ENCODE assay signal across 17 cellular contexts in the genomic region with DNA sequence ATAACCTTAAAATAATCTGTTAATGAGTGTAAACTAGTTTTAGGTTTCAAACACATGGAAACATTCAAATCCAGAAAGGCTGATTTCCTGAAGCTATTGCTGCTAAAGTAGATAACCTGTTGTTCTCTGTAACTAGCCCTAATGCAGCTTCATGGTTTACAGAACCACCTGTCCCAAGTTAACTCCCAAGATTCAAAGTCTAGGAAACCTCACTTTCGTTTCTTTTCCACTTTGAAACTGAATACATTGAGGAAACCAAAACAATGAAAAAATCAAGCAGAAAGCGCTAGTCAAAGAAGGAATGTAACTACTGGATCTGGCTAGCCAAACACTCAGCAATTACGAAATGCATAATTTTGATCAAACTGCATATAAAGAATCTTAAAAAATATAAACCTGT. TPM values are rescaled to one million over a fixed set of nuclear protein-coding genes. Genes with fewer than 3 reads are reported as not detected.
DNase-seq lines count a peak whose midpoint lies in the region; ATAC-seq and TF ChIP-seq lines count a peak whose summit lies in the region.
"Had no signal": no experiment of that assay in that cellular context is flagged by ENCODE, and none has a peak within 500 bp of the region (broad histone marks: within the 10 kb centered on the region; RNA-seq: fewer than 3 reads in every experiment).

No MANE protein-coding gene starts in this region.

- H3K4me1 ChIP-seq in skeletal muscle satellite cell (ENCODE audit: control insufficient read depth, insufficient read depth, low read length) = peaks cover 38% of the 10 kb centered on the region
- no peaks in the 10 kb centered on the region for H3K4me1 ChIP-seq in left lung

- no peak overlapping the region for H3K9ac ChIP-seq in skeletal muscle satellite cell (ENCODE audit: low read depth, low read length)

- DNase-seq in T-helper 2 cell treated with Interferon-gamma antibody and Interleukin-4, amounts not matched to agents 5 μg/mL and 100 μg/mL, for 36 hours (ENCODE audit: low spot score) = no peak
- DNase-seq in T-helper 2 cell (no peak), fibroblast of the aortic adventitia (ENCODE audit: low read depth) (peak; percentile 41), NOMO-1 treated with dmso at 0.1 percent for 144 hours (lab: John Stamatoyannopoulos, UW; ENCODE audit: unreplicated experiment) (no peak), left lung (no peak), NCI-H2081 (lab: John Stamatoyannopoulos, UW) (no peak)
- DNase-seq: activated B cell treated with CpG ODN at 0.5 μM for 24 hours, brain microvascular endothelial cell, GOT3, NCI-H1417 treated with DMSO at 0.1 percent for 48 hours, NCI-H524, Right ventricle myocardium superior, spleen had no signal

- H3K27me3 Mint-ChIP-seq in T-helper 2 cell treated with Interferon-gamma antibody and Interleukin-4, amounts not matched to agents 5 μg/mL and 100 μg/mL, for 36 hours (ENCODE audit: low read depth) = no peaks in the 10 kb centered on the region
- H3K27me3 Mint-ChIP-seq: activated B cell treated with CpG ODN at 0.5 μM for 24 hours; natural killer cell treated with Interleukin-12 subunit alpha and Interleukin-12 subunit beta and Interleukin-15 and Interleukin-18, amount 100 ng/mL, for 72 hours had no signal

- peaks cover 14% of the 10 kb centered on the region for H3K36me3 Mint-ChIP-seq in T-helper 2 cell treated with Interferon-gamma antibody and Interleukin-4, amounts not matched to agents 5 μg/mL and 100 μg/mL, for 36 hours (ENCODE audit: low read depth)
- H3K36me3 Mint-ChIP-seq: natural killer cell treated with Interleukin-12 subunit alpha and Interleukin-12 subunit beta and Interleukin-15 and Interleukin-18, amount 100 ng/mL, for 72 hours had no signal

- H3K36me3 ChIP-seq in skeletal muscle satellite cell (ENCODE audit: insufficient read depth, low read length) (no peaks in the 10 kb centered on the region), left lung (no peaks in the 10 kb centered on the region)
- H3K36me3 ChIP-seq: brain microvascular endothelial cell had no signal

- H3K9me3 Mint-ChIP-seq in T-helper 2 cell treated with Interferon-gamma antibody and Interleukin-4, amounts not matched to agents 5 μg/mL and 100 μg/mL, for 36 hours = no peaks in the 10 kb centered on the region
- H3K9me3 Mint-ChIP-seq: activated B cell treated with CpG ODN at 0.5 μM for 24 hours; activated T-helper 1 cell treated with anti-CD3 and anti-CD28 coated beads, Interleukin-12 subunit alpha, Interleukin-12 subunit beta, Interleukin-2, Interleukin-4 antibody, amounts not matched to agents 30 ng/mL and 10 ng/mL and 1 ng/mL, durations not matched to agents 14 hours and 24 hours and 36 hours; natural killer cell treated with Interleukin-12 subunit alpha and Interleukin-12 subunit beta and Interleukin-15 and Interleukin-18, amount 100 ng/mL, for 72 hours had no signal

- H3K27me3 ChIP-seq in skeletal muscle satellite cell (ENCODE audit: control insufficient read depth, insufficient read depth, low read length) (no peaks in the 10 kb centered on the region), left lung (no peaks in the 10 kb centered on the region)
- H3K27me3 ChIP-seq: brain microvascular endothelial cell, spleen had no signal

- H3K27ac ChIP-seq in VCaP (peak overlapping the region; percentile 38), left lung (no peak overlapping the region)
- H3K27ac ChIP-seq: brain microvascular endothelial cell, spleen had no signal

- TF ChIP-seq CTCF in VCaP (conservative IDR thresholded peaks at IDR 0.05) (no peak), fibroblast of the aortic adventitia (IDR thresholded peaks at IDR 0.05; ENCODE audit: insufficient read depth, low read length) (no peak), left lung (IDR thresholded peaks at IDR 0.05) (no peak)

- H3K4me3 ChIP-seq in fibroblast of the aortic adventitia (ENCODE audit: low read depth, low read length) (no peak overlapping the region), skeletal muscle satellite cell (ENCODE audit: low read length) (no peak overlapping the region), left lung (no peak overlapping the region)
- H3K4me3 ChIP-seq: spleen had no signal

- H3K4me3 Mint-ChIP-seq in T-helper 2 cell treated with Interferon-gamma antibody and Interleukin-4, amounts not matched to agents 5 μg/mL and 100 μg/mL, for 36 hours = no peak overlapping the region
- H3K4me3 Mint-ChIP-seq: activated B cell treated with CpG ODN at 0.5 μM for 24 hours; activated T-helper 1 cell treated with anti-CD3 and anti-CD28 coated beads, Interleukin-12 subunit alpha, Interleukin-12 subunit beta, Interleukin-2, Interleukin-4 antibody, amounts not matched to agents 30 ng/mL and 10 ng/mL and 1 ng/mL, durations not matched to agents 14 hours and 24 hours and 36 hours; natural killer cell treated with Interleukin-12 subunit alpha and Interleukin-12 subunit beta and Interleukin-15 and Interleukin-18, amount 100 ng/mL, for 72 hours had no signal

- no peak for ATAC-seq in left lung
- ATAC-seq: natural killer cell treated with Interleukin-12 subunit alpha and Interleukin-12 subunit beta and Interleukin-15 and Interleukin-18, amount 100 ng/mL, for 72 hours had no signal

- no peaks in the 10 kb centered on the region for H3K9me3 ChIP-seq in skeletal muscle satellite cell (replicated peaks; ENCODE audit: low read length)
- no peaks in the 10 kb centered on the region for H3K9me3 ChIP-seq in left lung
- H3K9me3 ChIP-seq: spleen had no signal

- intact Hi-C loops in left lung (cut with DNase I) = no loop called here

- peak overlapping the region; percentile 6 for H3K27ac Mint-ChIP-seq in T-helper 2 cell treated with Interferon-gamma antibody and Interleukin-4, amounts not matched to agents 5 μg/mL and 100 μg/mL, for 36 hours
- H3K27ac Mint-ChIP-seq: activated B cell treated with CpG ODN at 0.5 μM for 24 hours; activated T-helper 1 cell treated with anti-CD3 and anti-CD28 coated beads, Interleukin-12 subunit alpha, Interleukin-12 subunit beta, Interleukin-2, Interleukin-4 antibody, amounts not matched to agents 30 ng/mL and 10 ng/mL and 1 ng/mL, durations not matched to agents 14 hours and 24 hours and 36 hours had no signal

- H3K4me2 ChIP-seq in skeletal muscle satellite cell (ENCODE audit: low read length) = peak overlapping the region; percentile 40

- H3K4me1 Mint-ChIP-seq in T-helper 2 cell treated with Interferon-gamma antibody and Interleukin-4, amounts not matched to agents 5 μg/mL and 100 μg/mL, for 36 hours (ENCODE audit: low read depth) = peaks cover 37% of the 10 kb centered on the region

RNA-seq across cellular contexts. Expression of a gene that starts 17.8 kb away (rescaled TPM):
- total RNA-seq in fibroblast of the aortic adventitia (ENCODE audit: low replicate concordance) = 65.5 and 71.9 TPM in 2 replicates
- total RNA-seq in skeletal muscle satellite cell (2012; rRNA removed) = 122 and 130 TPM in 2 replicates
- 10 to 100 TPM; 14.5 to 14.7 TPM for total RNA-seq in left lung
